In the genomic region with DNA sequence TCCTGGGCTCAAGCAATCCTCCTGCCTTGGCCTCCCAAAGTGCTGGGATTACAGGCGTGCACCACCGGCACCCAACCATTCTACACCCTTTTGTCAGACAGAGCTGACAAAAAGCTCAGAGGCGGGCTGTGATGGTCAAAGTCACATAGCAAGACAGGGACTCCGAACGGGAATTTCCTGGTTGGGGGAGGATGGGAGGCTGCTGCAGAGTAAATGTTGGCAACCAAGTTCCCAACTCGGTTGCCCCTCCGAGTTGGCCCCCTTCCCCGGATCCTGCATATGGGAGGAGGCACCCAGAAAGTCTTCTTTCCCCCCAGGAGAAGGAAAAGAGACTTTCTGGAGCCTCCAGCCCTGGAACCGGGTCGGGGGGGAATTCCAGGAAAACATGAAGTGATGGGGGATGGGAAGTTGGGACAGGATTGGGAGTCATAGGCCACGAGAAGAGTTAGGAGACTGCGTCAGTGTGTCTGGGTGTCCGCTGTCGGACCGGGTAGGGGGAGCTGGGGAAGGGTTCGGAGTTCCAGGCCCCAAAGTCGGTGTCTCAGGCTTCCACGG, we compare ENCODE assay signal across 8 cellular contexts.
A peak's percentile ranks its signal among the peaks of the same experiment; 100 is the strongest.
DNase-seq lines count a peak whose midpoint lies in the region; ATAC-seq lines count a peak whose summit lies in the region.

No MANE protein-coding gene starts in this region.

- H3K9me3 Mint-ChIP-seq in stimulated activated effector memory CD8-positive, alpha-beta T cell treated with anti-CD3 and anti-CD28 coated beads, Interleukin-12 subunit alpha, Interleukin-12 subunit beta, amount 100 ng/mL, for 72 hours: no peaks in the 10 kb centered on the region

- peaks cover 21% of the 10 kb centered on the region for H3K4me1 Mint-ChIP-seq in stimulated activated effector memory CD8-positive, alpha-beta T cell treated with anti-CD3 and anti-CD28 coated beads, Interleukin-12 subunit alpha, Interleukin-12 subunit beta, amount 100 ng/mL, for 72 hours

- H3K9me3 ChIP-seq in HAP-1 (no peaks in the 10 kb centered on the region), adipocyte (ENCODE audit: control insufficient read depth, low read length) (no peaks in the 10 kb centered on the region)

- H3K4me3 ChIP-seq in HAP-1 (peak overlapping the region; percentile 78), adipocyte (ENCODE audit: low read length) (peak overlapping the region; percentile 92), iPS-11a (ENCODE audit: low read depth, low read length) (peak overlapping the region; percentile 66)

- H3K36me3 ChIP-seq in HAP-1 (replicated peaks): no peaks in the 10 kb centered on the region
- H3K36me3 ChIP-seq in adipocyte (ENCODE audit: control insufficient read depth, insufficient read depth, low read length, severe bottlenecking): peaks cover 14% of the 10 kb centered on the region

- peaks cover 10% of the 10 kb centered on the region for H3K4me1 ChIP-seq in HAP-1
- peaks cover 38% of the 10 kb centered on the region for H3K4me1 ChIP-seq in adipocyte (ENCODE audit: control insufficient read depth, insufficient read depth, low read length)

- H3K4me3 Mint-ChIP-seq in stimulated activated effector memory CD8-positive, alpha-beta T cell treated with anti-CD3 and anti-CD28 coated beads, Interleukin-12 subunit alpha, Interleukin-12 subunit beta, amount 100 ng/mL, for 72 hours: peak overlapping the region; percentile 84

- ATAC-seq in stimulated activated effector memory CD8-positive, alpha-beta T cell treated with anti-CD3 and anti-CD28 coated beads, Interleukin-12 subunit alpha, Interleukin-12 subunit beta, amount 100 ng/mL, for 72 hours: no peak
- no peak for ATAC-seq in HG03108 (IDR thresholded peaks at IDR 0.05; ENCODE audit: unreplicated experiment)
- no peak for ATAC-seq in GM18502 (IDR thresholded peaks at IDR 0.05; ENCODE audit: poor library complexity, unreplicated experiment)

- H3K27ac Mint-ChIP-seq in stimulated activated effector memory CD8-positive, alpha-beta T cell treated with anti-CD3 and anti-CD28 coated beads, Interleukin-12 subunit alpha, Interleukin-12 subunit beta, amount 100 ng/mL, for 72 hours: peak overlapping the region; percentile 83

- no peak for DNase-seq in HAP-1 (ENCODE audit: low spot score in 2 of 2)
- DNase-seq in adipocyte (ENCODE audit: low read depth): peak; percentile 65
- no peak for DNase-seq in stimulated activated effector memory CD8-positive, alpha-beta T cell treated with anti-CD3 and anti-CD28 coated beads, Interleukin-12 subunit alpha, Interleukin-12 subunit beta, amount 100 ng/mL, for 72 hours (ENCODE audit: low spot score in 2 of 2)
- DNase-seq in COLO668 (lab: John Stamatoyannopoulos, UW; ENCODE audit: unreplicated experiment): no peak
- DNase-seq in KBM-7: no peak

- in situ Hi-C loops in HAP-1 (cut with MboI; ENCODE audit: low sequenced_read_pairs): no loop called here
- in situ Hi-C loops in KBM-7 (cut with MboI; ENCODE audit: low pct_unique_long_range_greater_than_20kb, low sequenced_read_pairs): no loop called here

- H3K27me3 ChIP-seq in HAP-1 (ENCODE audit: low read depth): no peaks in the 10 kb centered on the region
- no peaks in the 10 kb centered on the region for H3K27me3 ChIP-seq in adipocyte (replicated peaks; ENCODE audit: control insufficient read depth, insufficient read depth, low read length)

- H3K36me3 Mint-ChIP-seq in stimulated activated effector memory CD8-positive, alpha-beta T cell treated with anti-CD3 and anti-CD28 coated beads, Interleukin-12 subunit alpha, Interleukin-12 subunit beta, amount 100 ng/mL, for 72 hours: no peaks in the 10 kb centered on the region

- peak overlapping the region; percentile 100 for H3K9ac ChIP-seq in adipocyte (ENCODE audit: low read length)
